ENCODE assay signal across 20 cellular contexts in the genomic region with DNA sequence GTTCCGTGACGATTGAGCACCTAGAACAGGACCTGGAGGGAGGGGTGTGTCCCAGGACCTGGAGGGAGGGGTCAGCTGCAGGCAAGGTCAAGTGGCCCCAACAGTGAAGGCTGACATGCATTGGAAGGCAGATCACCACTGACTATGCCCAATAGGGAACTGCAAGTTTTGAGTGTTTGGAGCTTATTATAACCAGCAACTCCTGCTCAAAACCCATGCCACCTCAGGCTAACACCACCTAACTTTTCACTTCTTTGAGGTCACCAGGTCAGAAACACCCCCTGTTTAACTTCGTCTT.
"Had no signal": no experiment of that assay in that cellular context is flagged by ENCODE, and none has a peak within 500 bp of the region (broad histone marks: within the 10 kb centered on the region; RNA-seq: fewer than 3 reads in every experiment).

No MANE protein-coding gene starts in this region.

- H3K27ac ChIP-seq: cardiac muscle cell, heart right ventricle, thoracic aorta, upper lobe of left lung had no signal

- DNase-seq: activated B cell treated with CpG ODN at 0.5 μM for 24 hours; activated CD4-positive, alpha-beta memory T cell treated with anti-CD3 and anti-CD28 coated beads for 36 hours; activated CD4-positive, alpha-beta T cell treated with anti-CD3 and anti-CD28 coated beads for 36 hours; activated effector memory CD4-positive, alpha-beta T cell treated with Interleukin-2 at 50 U/mL for 16 hours; activated naive CD4-positive, alpha-beta T cell treated with anti-CD3 and anti-CD28 coated beads, Interleukin-2, amount 10 ng/mL, durations not matched to agents 7 days and 5 days; activated T-cell treated with anti-CD3 and anti-CD28 coated beads, Interleukin-2, amount 50 U/mL, for 72 hours; amygdala; cortex of kidney; endodermal cell; heart right ventricle; left lung; posterior cingulate gyrus; retina; stimulated activated CD4-positive, alpha-beta T cell treated with anti-CD3 and anti-CD28 coated beads, Interleukin-4, amount 100 ng/mL, for 24 hours; stimulated activated naive CD4-positive, alpha-beta T cell treated with Interleukin-2 at 50 U/mL for 16 hours; T1000; upper lobe of left lung had no signal

- H3K4me1 ChIP-seq: heart right ventricle had no signal

- H3K4me3 ChIP-seq: cardiac muscle cell, heart right ventricle, left lung, lung, thoracic aorta, upper lobe of left lung had no signal

- H3K36me3 ChIP-seq: cardiac muscle cell, heart right ventricle, left lung, upper lobe of left lung had no signal

- H3K9me3 ChIP-seq: heart right ventricle, left lung, thoracic aorta, upper lobe of left lung had no signal

- H3K27me3 ChIP-seq: left lung, upper lobe of left lung had no signal
